ENCODE assay signal across 15 cellular contexts in genomic region chr10:100174699-100175677, GRCh38. TPM values are rescaled to one million over a fixed set of nuclear protein-coding genes. Genes with fewer than 3 reads are reported as not detected.
DNase-seq lines count a peak whose midpoint lies in the region; ATAC-seq and TF ChIP-seq lines count a peak whose summit lies in the region.
"Had no signal": no experiment of that assay in that cellular context is flagged by ENCODE, and none has a peak within 500 bp of the region (broad histone marks: within the 10 kb centered on the region; RNA-seq: fewer than 3 reads in every experiment).

No MANE protein-coding gene starts in this region.

- no peak overlapping the region for H3K4me3 Mint-ChIP-seq in HFFc6
- H3K4me3 Mint-ChIP-seq: naive thymus-derived CD8-positive, alpha-beta T cell; T-helper 17 cell had no signal

- peak overlapping the region; percentile 36 to 69 (median 62) for H3K27ac ChIP-seq in transverse colon
- H3K27ac ChIP-seq: HL-60, tibial artery had no signal

- DNase-seq in stimulated activated CD4-positive, alpha-beta T cell treated with anti-CD3 and anti-CD28 coated beads, Interleukin-1b, Interleukin-23, amount 100 ng/mL, for 48 hours = peak; percentile 7
- no peak for DNase-seq in stimulated activated CD4-positive, alpha-beta T cell treated with anti-CD3 and anti-CD28 coated beads, Interleukin-4, amount 100 ng/mL, for 1 hour
- no peak for DNase-seq in transverse colon
- DNase-seq in NCI-H2196 treated with DMSO at 0.1 percent for 48 hours (lab: John Stamatoyannopoulos, UW; ENCODE audit: unreplicated experiment) = no peak
- DNase-seq in HFFc6 = no peak
- DNase-seq in sciatic nerve (ENCODE audit: low spot score) = no peak
- DNase-seq: BE2C; effector memory CD4-positive, alpha-beta T cell; naive thymus-derived CD8-positive, alpha-beta T cell; NCI-H1417 treated with DMSO at 0.1 percent for 48 hours; T-helper 17 cell; tibial artery had no signal

- peaks cover 0 to 34% (median 1%) of the 10 kb centered on the region in 4 donors for H3K36me3 ChIP-seq in transverse colon

- TF ChIP-seq POLR2A in transverse colon (IDR thresholded peaks at IDR 0.05) = no peak

- WGBS in transverse colon (ENCODE audit: low coverage in 1 of 2), 2 donors = 72 to 100% methylated on average over 2 to 3 of the region's 3 CpGs

- TF ChIP-seq CTCF in transverse colon (IDR thresholded peaks at IDR 0.05) (no peak), HFFc6 (IDR thresholded peaks at IDR 0.05) (no peak)

- TF ChIP-seq EP300 in transverse colon (IDR thresholded peaks at IDR 0.05; ENCODE audit: low read depth) = no peak

- ATAC-seq in GM21825 (IDR thresholded peaks at IDR 0.05; ENCODE audit: unreplicated experiment) = peak; percentile 88
- ATAC-seq in HG03469 (IDR thresholded peaks at IDR 0.05; ENCODE audit: unreplicated experiment) = peak; percentile 48
- no peak for ATAC-seq in sciatic nerve
- ATAC-seq: naive thymus-derived CD8-positive, alpha-beta T cell; T-helper 17 cell had no signal

- H3K9me3 Mint-ChIP-seq in HFFc6 = no peaks in the 10 kb centered on the region

- H3K4me1 ChIP-seq in transverse colon = peaks cover 0 to 52% (median 28%) of the 10 kb centered on the region in 4 donors
- H3K4me1 ChIP-seq: BE2C, tibial artery had no signal

- H3K4me3 ChIP-seq in transverse colon = no peak overlapping the region
- H3K4me3 ChIP-seq: tibial artery had no signal

- no peaks in the 10 kb centered on the region for H3K27me3 Mint-ChIP-seq in HFFc6 (ENCODE audit: insufficient read depth)
- H3K27me3 Mint-ChIP-seq: naive thymus-derived CD8-positive, alpha-beta T cell; T-helper 17 cell had no signal

- peaks cover 15% of the 10 kb centered on the region for H3K4me1 Mint-ChIP-seq in HFFc6 (ENCODE audit: low read depth)

- intact Hi-C loops in transverse colon (cut with DNase I; ENCODE audit: low total_unique reads) = no loop called here
- intact Hi-C loops in sciatic nerve (cut with DNase I) = no loop called here

- H3K9me3 ChIP-seq in transverse colon = no peaks in the 10 kb centered on the region
- H3K9me3 ChIP-seq: BE2C, tibial artery had no signal

- in situ Hi-C loops in transverse colon (cut with MboI; ENCODE audit: low pct_ligation_motif_present in 1 of 4, low pct_unique_long_range_greater_than_20kb in 1 of 4, low sequenced_read_pairs in 3 of 4) = no loop called here

- H3K27me3 ChIP-seq in transverse colon = no peaks in the 10 kb centered on the region
- H3K27me3 ChIP-seq: BE2C, tibial artery had no signal

- no peak overlapping the region for H3K27ac Mint-ChIP-seq in HFFc6
- H3K27ac Mint-ChIP-seq: T-helper 17 cell had no signal

- peaks cover 47% of the 10 kb centered on the region for H3K36me3 Mint-ChIP-seq in HFFc6 (ENCODE audit: low read depth)

RNA-seq across cellular contexts. Expression of gene ERLIN1, which starts 10.8 kb away (rescaled TPM):
- total RNA-seq in transverse colon (10 to 100 TPM; 21.7 to 41.0 (median 39.6) TPM), sciatic nerve (26.3 TPM)
- total RNA-seq in HFFc6 (2021; fragmentation: NEBNext Ultra II Directional; extraction: Animal tissue kit (Norgen Biotek cat#: 25700)) = 10 to 100 TPM; 56.9 to 83.1 (median 74.2) TPM

RNA-seq across cellular contexts. Expression of gene CHUK, which starts 54.4 kb away (rescaled TPM):
- total RNA-seq in transverse colon (10 to 100 TPM; 16.5 to 22.2 (median 18.8) TPM), sciatic nerve (22.4 TPM)
- 10 to 100 TPM; 18.2 to 22.6 (median 20.6) TPM for total RNA-seq in HFFc6 (2021; fragmentation: NEBNext Ultra II Directional; extraction: Animal tissue kit (Norgen Biotek cat#: 25700))
